In genomic region chr3:64321747-64322146, GRCh38 we compare ENCODE assay signal across 13 cellular contexts.
A peak's percentile ranks its signal among the peaks of the same experiment; 100 is the strongest.
DNase-seq lines count a peak whose midpoint lies in the region; ATAC-seq and TF ChIP-seq lines count a peak whose summit lies in the region.
"Had no signal": no experiment of that assay in that cellular context is flagged by ENCODE, and none has a peak within 500 bp of the region (broad histone marks: within the 10 kb centered on the region; RNA-seq: fewer than 3 reads in every experiment).

No MANE protein-coding gene starts in this region.

- BruUV-seq in PC-3 (replicated peaks; lab: Mats Ljungman, UMichigan), result no TSS peak

- H3K36me3 ChIP-seq in PC-3 (ENCODE audit: low read depth, low read length), result no peaks in the 10 kb centered on the region
- H3K36me3 ChIP-seq: Peyer's patch had no signal

- no peaks in the 10 kb centered on the region for H4K20me1 ChIP-seq in PC-3 (ENCODE audit: low read length)

- TF ChIP-seq CTCF in PC-3 (conservative IDR thresholded peaks at IDR 0.05; ENCODE audit: low read depth, low read length) (no peak), mesothelial cell of epicardium (IDR thresholded peaks at IDR 0.05; ENCODE audit: unreplicated experiment) (no peak), GM10266 (IDR thresholded peaks at IDR 0.05; ENCODE audit: control insufficient read depth, insufficient read depth, low read depth, missing control alignments) (no peak)

- H3K9me3 ChIP-seq in PC-3 (ENCODE audit: low read length), result no peaks in the 10 kb centered on the region
- H3K9me3 ChIP-seq: Peyer's patch, testis had no signal

- peak; percentile 90 for ATAC-seq in PC-3
- ATAC-seq in GM19467 (IDR thresholded peaks at IDR 0.05; ENCODE audit: unreplicated experiment), result no peak
- no peak for ATAC-seq in HG02970 (IDR thresholded peaks at IDR 0.05; ENCODE audit: low FRiP score, unreplicated experiment)
- ATAC-seq: activated CD8-positive, alpha-beta T cell treated with anti-CD3 and anti-CD28 coated beads, Interleukin-2, amount 10 ng/mL, durations not matched to agents 7 days and 5 days had no signal

- H3K36me3 Mint-ChIP-seq in mesothelial cell of epicardium, result peaks cover 6% of the 10 kb centered on the region
- H3K36me3 Mint-ChIP-seq: immature natural killer cell had no signal

- peaks cover 5% of the 10 kb centered on the region for H3K4me1 ChIP-seq in PC-3 (ENCODE audit: insufficient read depth, low read length)
- H3K4me1 ChIP-seq: Peyer's patch had no signal

- H3K27me3 Mint-ChIP-seq in mesothelial cell of epicardium (ENCODE audit: low read depth), result no peaks in the 10 kb centered on the region

- no peaks in the 10 kb centered on the region for H3K27me3 ChIP-seq in PC-3 (ENCODE audit: low read length)
- H3K27me3 ChIP-seq: Peyer's patch, testis had no signal

- DNase-seq in EH (ENCODE audit: low read depth) (peak; percentile 92), PC-3 (peak; percentile 61), epithelial cell of prostate (ENCODE audit: low read depth, low spot score) (peak; percentile 43), mucosa of gallbladder (ENCODE audit: low spot score) (peak; percentile 26), mesothelial cell of epicardium (ENCODE audit: low spot score in 2 of 2, unreplicated experiment in 2 of 2) (no peak), GM10266 (ENCODE audit: extremely low spot score) (no peak)
- DNase-seq: activated CD8-positive, alpha-beta T cell treated with anti-CD3 and anti-CD28 coated beads, Interleukin-2, amount 10 ng/mL, durations not matched to agents 7 days and 5 days; DND-41; immature natural killer cell; Peyer's patch; testis had no signal

- POLR2A ChIA-PET in PC-3 (lab: Charles Lee; ENCODE audit: unreplicated experiment), result no interaction called here

- no peak overlapping the region for H3K4me3 ChIP-seq in PC-3 (ENCODE audit: low read length)
- H3K4me3 ChIP-seq: Peyer's patch, testis had no signal

- H3K79me2 ChIP-seq in PC-3 (ENCODE audit: low read length), result no peaks in the 10 kb centered on the region

- no peak overlapping the region for H3K4me3 Mint-ChIP-seq in mesothelial cell of epicardium
- H3K4me3 Mint-ChIP-seq: activated CD8-positive, alpha-beta T cell treated with anti-CD3 and anti-CD28 coated beads, Interleukin-2, amount 10 ng/mL, durations not matched to agents 7 days and 5 days; immature natural killer cell had no signal

- intact Hi-C loops in PC-3 (cut with micrococcal nuclease), result no loop called here

- H3K9me3 Mint-ChIP-seq in mesothelial cell of epicardium, result peaks cover 5% of the 10 kb centered on the region

- no peak overlapping the region for H3K27ac Mint-ChIP-seq in mesothelial cell of epicardium
- H3K27ac Mint-ChIP-seq: activated CD8-positive, alpha-beta T cell treated with anti-CD3 and anti-CD28 coated beads, Interleukin-2, amount 10 ng/mL, durations not matched to agents 7 days and 5 days; immature natural killer cell had no signal

- no peak overlapping the region for H3K4me2 ChIP-seq in PC-3 (ENCODE audit: low read length)

- CTCF ChIA-PET in PC-3 (lab: Charles Lee), result interaction anchor here (0.6 kb wide), 2 partner anchors 55 to 92 kb away, joined by 3 read pairs; no protein-coding TSS in a partner anchor

- H2AFZ ChIP-seq in PC-3 (ENCODE audit: low read length), result no peak overlapping the region

- no peaks in the 10 kb centered on the region for H3F3A ChIP-seq in PC-3 (ENCODE audit: low read length, unreplicated experiment)

- H3K9ac ChIP-seq in PC-3 (ENCODE audit: low read length), result no peak overlapping the region

- H3K4me1 Mint-ChIP-seq in mesothelial cell of epicardium, result peaks cover 19% of the 10 kb centered on the region
- H3K4me1 Mint-ChIP-seq: immature natural killer cell had no signal

- H3K27ac ChIP-seq in PC-3 (ENCODE audit: low read length), result no peak overlapping the region
- H3K27ac ChIP-seq in epithelial cell of prostate, result no peak overlapping the region
- H3K27ac ChIP-seq: Peyer's patch, testis had no signal

- H3K9me2 ChIP-seq in PC-3 (replicated peaks; ENCODE audit: low read length), result no peaks in the 10 kb centered on the region

Comparison
In these comparisons a context has a peak if more than half of its experiments do, and no peak if none do; other contexts are left out.
1. DNase-seq: peak in EH (single experiment), PC-3 (single experiment), epithelial cell of prostate (single experiment) and mucosa of gallbladder (single experiment); none in mesothelial cell of epicardium (0 of 2) and GM10266 (single experiment).